In the genomic region with DNA sequence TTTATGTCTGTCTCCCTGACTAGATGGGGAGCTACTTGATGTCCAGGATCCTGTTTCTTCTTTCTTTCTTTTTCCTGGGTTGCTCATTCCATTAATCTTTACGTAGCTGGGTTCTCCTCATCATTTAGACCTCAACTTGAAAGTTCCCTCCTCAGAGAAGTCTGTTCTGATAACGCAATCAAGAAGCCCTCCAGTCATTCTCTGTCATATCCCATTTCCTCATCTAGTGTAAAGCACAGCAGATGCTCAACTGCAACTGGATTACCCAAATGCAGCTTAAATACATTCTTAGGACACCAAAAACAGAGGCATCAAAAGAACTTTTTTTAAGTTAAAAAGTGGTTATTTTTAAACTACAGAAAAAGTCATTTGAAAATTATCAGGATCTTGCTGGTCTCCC, we compare ENCODE assay signal across 1 cellular context.
TF ChIP-seq lines count a peak whose summit lies in the region.

No MANE protein-coding gene starts in this region.

TF ChIP-seq in SK-N-SH treated with all-trans-retinoic acid at 6 μM for 48 hours, 23 proteins besides CTCF, POLR2A, EP300 and RAD21 (continued from another document):
- TF ChIP-seq, protein P1, sequence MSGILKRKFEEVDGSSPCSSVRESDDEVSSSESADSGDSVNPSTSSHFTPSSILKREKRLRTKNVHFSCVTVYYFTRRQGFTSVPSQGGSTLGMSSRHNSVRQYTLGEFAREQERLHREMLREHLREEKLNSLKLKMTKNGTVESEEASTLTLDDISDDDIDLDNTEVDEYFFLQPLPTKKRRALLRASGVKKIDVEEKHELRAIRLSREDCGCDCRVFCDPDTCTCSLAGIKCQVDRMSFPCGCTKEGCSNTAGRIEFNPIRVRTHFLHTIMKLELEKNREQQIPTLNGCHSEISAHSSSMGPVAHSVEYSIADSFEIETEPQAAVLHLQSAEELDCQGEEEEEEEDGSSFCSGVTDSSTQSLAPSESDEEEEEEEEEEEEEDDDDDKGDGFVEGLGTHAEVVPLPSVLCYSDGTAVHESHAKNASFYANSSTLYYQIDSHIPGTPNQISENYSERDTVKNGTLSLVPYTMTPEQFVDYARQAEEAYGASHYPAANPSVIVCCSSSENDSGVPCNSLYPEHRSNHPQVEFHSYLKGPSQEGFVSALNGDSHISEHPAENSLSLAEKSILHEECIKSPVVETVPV (CRISPR knock-in tag; IDR thresholded peaks at IDR 0.05), result peak; percentile 23; the same call in 1 of the 2 replicates
